In the genomic region with DNA sequence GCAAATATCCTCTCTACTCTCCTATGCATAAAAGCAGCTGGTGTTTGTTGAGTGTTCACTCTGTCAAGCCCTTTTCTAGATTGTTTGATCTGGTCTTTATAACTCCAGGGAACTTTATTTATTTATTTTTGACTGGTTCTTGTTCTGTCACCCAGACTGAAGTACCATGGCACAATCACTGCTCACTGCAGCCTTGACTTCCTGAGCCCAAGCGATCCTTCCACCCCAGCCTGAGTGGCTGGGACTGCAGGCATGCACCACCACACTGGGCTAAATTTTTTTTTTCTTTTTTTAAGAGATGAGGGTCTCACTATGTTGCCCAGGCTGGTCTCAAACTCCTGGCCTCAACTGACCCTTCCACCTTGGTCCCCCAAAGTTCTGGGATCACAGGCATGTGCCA, we compare ENCODE assay signal across 12 cellular contexts. TPM values are rescaled to one million over a fixed set of nuclear protein-coding genes. Genes with fewer than 3 reads are reported as not detected.
DNase-seq lines count a peak whose midpoint lies in the region; ATAC-seq and TF ChIP-seq lines count a peak whose summit lies in the region.
"Had no signal": no experiment of that assay in that cellular context is flagged by ENCODE, and none has a peak within 500 bp of the region (broad histone marks: within the 10 kb centered on the region; RNA-seq: fewer than 3 reads in every experiment).

No MANE protein-coding gene starts in this region.

- CTCF ChIA-PET in RWPE1 (lab: Yijun Ruan, JAX) = no interaction called here

- intact Hi-C loops in right cardiac atrium (cut with DNase I) (no loop called here), Right ventricle myocardium superior (cut with DNase I) (no loop called here)

- POLR2A ChIA-PET in RWPE1 (lab: Yijun Ruan, JAX; ENCODE audit: low non-redundant PET) = no interaction called here

- DNase-seq in right cardiac atrium = peak in 1 of 3 donors; percentile 36
- no peak for DNase-seq in Right ventricle myocardium superior
- no peak for DNase-seq in RWPE1 (ENCODE audit: low spot score)
- no peak for DNase-seq in GDM1 (lab: John Stamatoyannopoulos, UW)
- no peak for DNase-seq in activated naive CD4-positive, alpha-beta T cell (lab: John Stamatoyannopoulos, UW)
- no peak for DNase-seq in activated CD8-positive, alpha-beta memory T cell treated with anti-CD3 and anti-CD28 coated beads for 24 hours
- DNase-seq: activated CD4-positive, alpha-beta T cell treated with anti-CD3 and anti-CD28 coated beads for 48 hours; stimulated activated CD4-positive, alpha-beta T cell treated with anti-CD3 and anti-CD28 coated beads, Interleukin-12 subunit alpha, Interleukin-12 subunit beta, amount 100 ng/mL, for 4 hours had no signal

- H3K27ac ChIP-seq in right cardiac atrium (ENCODE audit: low read length) (peak overlapping the region; percentile 32), RWPE1 (peak overlapping the region; percentile 17; the same call in 1 of the 2 replicates), muscle layer of duodenum (ENCODE audit: low read length) (peak overlapping the region; percentile 57)

- no peak for ATAC-seq in right cardiac atrium
- no peak for ATAC-seq in Right ventricle myocardium superior (ENCODE audit: poor library complexity)
- ATAC-seq in GM21360 (IDR thresholded peaks at IDR 0.05; ENCODE audit: unreplicated experiment) = no peak
- ATAC-seq: Panc1 had no signal

- 78% methylated on average over 1 of the region's 1 CpG for WGBS in right cardiac atrium

- H3K27me3 ChIP-seq in right cardiac atrium (ENCODE audit: control insufficient read depth, insufficient read depth) (no peaks in the 10 kb centered on the region), muscle layer of duodenum (ENCODE audit: low read depth, low read length) (no peaks in the 10 kb centered on the region)

- H3K9me3 ChIP-seq in right cardiac atrium (ENCODE audit: control insufficient read depth, low read length) (no peaks in the 10 kb centered on the region), muscle layer of duodenum (ENCODE audit: control insufficient read depth in 1 of 2, low read length in 2 of 2) (peaks cover 0 to 6% of the 10 kb centered on the region in 2 donors)

- H3K4me3 ChIP-seq in right cardiac atrium (ENCODE audit: low read length) = no peak overlapping the region
- peak overlapping the region in 1 of 2 donors; percentile 60 for H3K4me3 ChIP-seq in muscle layer of duodenum (ENCODE audit: low read depth in 1 of 2, low read length in 2 of 2)

- H3K4me1 ChIP-seq in right cardiac atrium (ENCODE audit: control insufficient read depth, insufficient read depth, low read length) = no peaks in the 10 kb centered on the region
- H3K4me1 ChIP-seq in muscle layer of duodenum (ENCODE audit: control insufficient read depth in 1 of 2, insufficient read depth in 2 of 2, low read length in 2 of 2) = peaks cover 3 to 12% of the 10 kb centered on the region in 2 donors

- no peak for TF ChIP-seq CTCF in RWPE1 (conservative IDR thresholded peaks at IDR 0.05; ENCODE audit: low read depth)

- H3K36me3 ChIP-seq in muscle layer of duodenum (ENCODE audit: control insufficient read depth in 1 of 2, insufficient read depth in 2 of 2, low read length in 2 of 2) = no peaks in the 10 kb centered on the region

RNA-seq across cellular contexts. Expression of a gene that starts 12.7 kb away (rescaled TPM):
- total RNA-seq in right cardiac atrium (10 to 100 TPM in 2 of 4 donors, 1 to 10 TPM in 2; 6.4 to 19.5 (median 12.5) TPM), Right ventricle myocardium superior (4.4 TPM)
- 13.8 TPM for polyA plus RNA-seq in right cardiac atrium

RNA-seq across cellular contexts. Expression of a gene that starts 12.7 kb away (rescaled TPM):
- not detected for total RNA-seq in right cardiac atrium
- 0.16 TPM for polyA plus RNA-seq in right cardiac atrium
- not detected for total RNA-seq in Right ventricle myocardium superior
- total RNA-seq: lung microvascular endothelial cell had no signal

RNA-seq across cellular contexts. Expression of a gene that starts 30.3 kb away (rescaled TPM):
- total RNA-seq in right cardiac atrium (100 to 1,000 TPM in 3 of 4 donors, 10 to 100 TPM in 1; 99.9 to 118 (median 116) TPM), Right ventricle myocardium superior (85.1 TPM)
- 85.9 TPM for polyA plus RNA-seq in right cardiac atrium

RNA-seq across cellular contexts. Expression of a gene that starts 49.5 kb away (rescaled TPM):
- total RNA-seq in right cardiac atrium = not detected
- polyA plus RNA-seq in right cardiac atrium = 0.11 TPM
- not detected for total RNA-seq in Right ventricle myocardium superior
- total RNA-seq: lung microvascular endothelial cell had no signal
